ENCODE assay signal across 4 cellular contexts in the genomic region with DNA sequence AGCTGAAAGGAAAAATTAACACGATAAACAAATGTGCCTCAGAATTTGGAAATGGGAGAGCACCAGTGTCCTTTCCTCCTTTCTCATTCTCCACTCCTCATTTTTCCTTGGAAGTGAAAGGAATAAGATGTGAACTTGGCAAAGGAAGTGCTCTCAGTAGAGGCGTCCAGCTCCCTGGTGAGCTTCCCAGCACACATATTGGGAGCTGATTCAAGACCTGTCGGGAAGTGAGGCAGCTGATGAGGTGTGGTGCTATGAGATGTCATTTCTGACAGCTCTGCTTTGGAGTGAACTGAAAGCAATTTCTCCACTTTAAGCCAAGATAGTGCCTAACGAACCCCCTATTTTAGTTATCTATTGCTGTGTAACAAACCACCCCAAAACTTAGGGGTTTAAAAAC.
"Had no signal": no experiment of that assay in that cellular context is flagged by ENCODE, and none has a peak within 500 bp of the region (broad histone marks: within the 10 kb centered on the region; RNA-seq: fewer than 3 reads in every experiment).

No MANE protein-coding gene starts in this region.

- DNase-seq: H9, HCEC 1CT, IMR-90 had no signal

- H3K4me3 ChIP-seq: GM23338 had no signal

- ATAC-seq: GM23338 had no signal
